Comparison of ENCODE assay signal across 24 cellular contexts in genomic region chr12:61272441-61272840, GRCh38.
DNase-seq lines count a peak whose midpoint lies in the region; FAIRE-seq and TF ChIP-seq lines count a peak whose summit lies in the region.
"Had no signal": no experiment of that assay in that cellular context is flagged by ENCODE, and none has a peak within 500 bp of the region (broad histone marks: within the 10 kb centered on the region; RNA-seq: fewer than 3 reads in every experiment).

No MANE protein-coding gene starts in this region.

- FAIRE-seq in bronchial epithelial cell (lab: Jason Lieb, UNC) (no peak), urothelium cell line (lab: Jason Lieb, UNC) (no peak)
- FAIRE-seq: K562 had no signal

- H3K27me3 ChIP-seq in bronchial epithelial cell (ENCODE audit: control insufficient read depth, insufficient read depth, low read length): no peaks in the 10 kb centered on the region
- H3K27me3 ChIP-seq: BLaER1 treated with 17β-estradiol and CSF1 and Interleukin-3, amounts not matched to agents 10 nM and 100 nM had no signal

- DNase-seq in NCI-H748 (lab: John Stamatoyannopoulos, UW; ENCODE audit: unreplicated experiment) (peak; percentile 9), NCI-H748 treated with DMSO at 0.1 percent for 48 hours (lab: John Stamatoyannopoulos, UW) (no peak), LNCaP clone FGC (ENCODE audit: low read depth) (peak; percentile 63), bronchial epithelial cell (ENCODE audit: low read depth) (peak; percentile 68), smooth muscle cell of the brain vasculature (ENCODE audit: low read depth, low spot score) (peak; percentile 37), urothelium cell line (ENCODE audit: low spot score) (no peak), hippocampal formation (lab: John Stamatoyannopoulos, UW) (no peak), activated gamma-delta T cell (lab: John Stamatoyannopoulos, UW) (no peak)
- DNase-seq: 8988T; CD8-positive, alpha-beta T cell; DMS79 treated with DMSO at 0.1 percent for 48 hours; H7; HFFc6; NCI-H1092; NCI-H1436; NCI-H187 treated with DMSO at 0.1 percent for 48 hours; NCI-H226; NCI-H524; OCI-M1; Right ventricle myocardium superior; SW 1271 had no signal

- TF ChIP-seq CTCF in LNCaP clone FGC (IDR thresholded peaks at IDR 0.05; ENCODE audit: control insufficient read depth, extremely low read depth, insufficient read depth) (no peak), bronchial epithelial cell (IDR thresholded peaks at IDR 0.05; ENCODE audit: insufficient read depth, low read length, severe bottlenecking) (no peak)

- no peak overlapping the region for H3K4me3 ChIP-seq in LNCaP clone FGC (ENCODE audit: low read depth, low read length)
- no peak overlapping the region for H3K4me3 ChIP-seq in bronchial epithelial cell (ENCODE audit: low read depth, low read length)
- H3K4me3 ChIP-seq: BLaER1 treated with 17β-estradiol and CSF1 and Interleukin-3, amounts not matched to agents 10 nM and 100 nM; K562; SK-N-MC had no signal

- no peaks in the 10 kb centered on the region for H3K36me3 ChIP-seq in bronchial epithelial cell (ENCODE audit: control insufficient read depth, insufficient read depth, low read length)
- H3K36me3 ChIP-seq: BLaER1 treated with 17β-estradiol and CSF1 and Interleukin-3, amounts not matched to agents 10 nM and 100 nM had no signal

Comparison
In these comparisons a context has a peak if more than half of its experiments do, and no peak if none do; other contexts are left out.
1. DNase-seq: peak in NCI-H748 (single experiment), LNCaP clone FGC (single experiment), bronchial epithelial cell (single experiment) and smooth muscle cell of the brain vasculature (single experiment); none in NCI-H748 treated with DMSO at 0.1 percent for 48 hours (single experiment), urothelium cell line (single experiment), hippocampal formation (0 of 2) and activated gamma-delta T cell (single experiment).